In genomic region chr4:46844325-46844917, GRCh38 we compare ENCODE assay signal across 9 cellular contexts.
DNase-seq lines count a peak whose midpoint lies in the region; ATAC-seq, FAIRE-seq and TF ChIP-seq lines count a peak whose summit lies in the region.
"Had no signal": no experiment of that assay in that cellular context is flagged by ENCODE, and none has a peak within 500 bp of the region (broad histone marks: within the 10 kb centered on the region; RNA-seq: fewer than 3 reads in every experiment).

No MANE protein-coding gene starts in this region.

- no peak for TF ChIP-seq POLR2A in GM12892 (IDR thresholded peaks at IDR 0.05; ENCODE audit: low read depth, low read length)

- no peak overlapping the region for H3K4me3 ChIP-seq in AG09309 (ENCODE audit: control insufficient read depth, low read depth, low read length)
- H3K4me3 ChIP-seq: skin epidermis had no signal

- H3K27me3 Mint-ChIP-seq in activated naive CD8-positive, alpha-beta T cell treated with anti-CD3 and anti-CD28 coated beads for 36 hours: no peaks in the 10 kb centered on the region

- peak; percentile 4 for DNase-seq in AG09309 (ENCODE audit: low read depth)
- peak; percentile 0 for DNase-seq in GM12892 (ENCODE audit: insufficient read length)
- DNase-seq in OCI-M1 (lab: John Stamatoyannopoulos, UW): peak; percentile 92
- DNase-seq in activated naive CD8-positive, alpha-beta T cell treated with anti-CD3 and anti-CD28 coated beads for 36 hours: peak; percentile 24
- peak; percentile 23 for DNase-seq in iPS-NIHi11 (ENCODE audit: low spot score)
- DNase-seq in stimulated activated CD4-positive, alpha-beta T cell treated with anti-CD3 and anti-CD28 coated beads, Interleukin-1b, Interleukin-23, amount 100 ng/mL, for 48 hours: peak; percentile 27

- FAIRE-seq in GM12892 (lab: Jason Lieb, UNC): peak; percentile 48

- no peaks in the 10 kb centered on the region for H3K9me3 Mint-ChIP-seq in activated naive CD8-positive, alpha-beta T cell treated with anti-CD3 and anti-CD28 coated beads for 36 hours

- no peak overlapping the region for H3K27ac Mint-ChIP-seq in activated naive CD8-positive, alpha-beta T cell treated with anti-CD3 and anti-CD28 coated beads for 36 hours

- ATAC-seq in HG03575 (IDR thresholded peaks at IDR 0.05; ENCODE audit: extremely low read depth, insufficient number of reproducible peaks, low FRiP score, unreplicated experiment): peak; percentile 56
- no peak for ATAC-seq in HG02870 (IDR thresholded peaks at IDR 0.05; ENCODE audit: unreplicated experiment)

- H3K4me3 Mint-ChIP-seq in activated naive CD8-positive, alpha-beta T cell treated with anti-CD3 and anti-CD28 coated beads for 36 hours: no peak overlapping the region

- no peaks in the 10 kb centered on the region for H3K4me1 Mint-ChIP-seq in activated naive CD8-positive, alpha-beta T cell treated with anti-CD3 and anti-CD28 coated beads for 36 hours

- TF ChIP-seq CTCF in AG09309 (IDR thresholded peaks at IDR 0.05; ENCODE audit: control insufficient read depth, insufficient read depth, low read depth, low read length, missing control alignments): peak; percentile 55

- H3K36me3 Mint-ChIP-seq in activated naive CD8-positive, alpha-beta T cell treated with anti-CD3 and anti-CD28 coated beads for 36 hours: no peaks in the 10 kb centered on the region

Comparison
In these comparisons a context has a peak if more than half of its experiments do, and no peak if none do; other contexts are left out.
1. DNase-seq: peak in every context shown above with its lines; median percentile 92 in OCI-M1; 27 in stimulated activated CD4-positive, alpha-beta T cell treated with anti-CD3 and anti-CD28 coated beads, Interleukin-1b, Interleukin-23, amount 100 ng/mL, for 48 hours; 24 in activated naive CD8-positive, alpha-beta T cell treated with anti-CD3 and anti-CD28 coated beads for 36 hours; 23 in iPS-NIHi11; 4 in AG09309; 0 in GM12892.